ENCODE assay signal across 18 cellular contexts in genomic region chr7:30730097-30730496, GRCh38. TPM values are rescaled to one million over a fixed set of nuclear protein-coding genes. Genes with fewer than 3 reads are reported as not detected.
A peak's percentile ranks its signal among the peaks of the same experiment; 100 is the strongest.
DNase-seq lines count a peak whose midpoint lies in the region; ATAC-seq, FAIRE-seq and TF ChIP-seq lines count a peak whose summit lies in the region.
"Had no signal": no experiment of that assay in that cellular context is flagged by ENCODE, and none has a peak within 500 bp of the region (broad histone marks: within the 10 kb centered on the region; RNA-seq: fewer than 3 reads in every experiment).

No MANE protein-coding gene starts in this region.

- no peak for TF ChIP-seq CTCF in H1 (IDR thresholded peaks at IDR 0.05; ENCODE audit: control extremely low read depth in 1 of 3, insufficient read depth in 1 of 3, low read depth in 1 of 3, low read length in 3 of 3)

- H2BK120ac ChIP-seq in H1 (replicated peaks; ENCODE audit: low read depth, low read length), result no peak overlapping the region

- no peak overlapping the region for H3K14ac ChIP-seq in H1 (ENCODE audit: insufficient read length)

- H3K4me2 ChIP-seq in H1 (ENCODE audit: insufficient read depth in 1 of 2, low read depth in 2 of 2, low read length in 2 of 2), result no peak overlapping the region

- no peaks in the 10 kb centered on the region for H3K36me3 ChIP-seq in H1 (ENCODE audit: control insufficient read depth in 2 of 4, insufficient read depth in 4 of 4, low read length in 3 of 4)

- DNase-seq in T-cell (no peak), H1 (ENCODE audit: low read depth in 1 of 2, low spot score in 2 of 2) (no peak), AG08395 (ENCODE audit: low spot score) (no peak), activated gamma-delta T cell treated with Interleukin-2 at 50 U/mL for 16 hours (no peak)
- no peak for DNase-seq in naive thymus-derived CD8-positive, alpha-beta T cell
- DNase-seq: ACHN; AML-193; Calu3; CD4-positive, alpha-beta memory T cell; DMS79 treated with DMSO at 0.1 percent for 48 hours; GF-D8; GOT3; H9 had no signal

- H3K23ac ChIP-seq in H1 (ENCODE audit: insufficient read length), result no peak overlapping the region

- no peak overlapping the region for H3K9ac ChIP-seq in H1 (replicated peaks in 1 of 4; ENCODE audit: extremely low read depth in 1 of 4, low read depth in 3 of 4, low read length in 3 of 4)

- no peak for TF ChIP-seq EP300 in H1 (IDR thresholded peaks at IDR 0.05; ENCODE audit: borderline replicate concordance in 1 of 2, low read depth in 2 of 2, low read length in 2 of 2)

- ATAC-seq in T-cell (replicated peaks in 1 of 4), result no peak
- no peak for ATAC-seq in naive thymus-derived CD8-positive, alpha-beta T cell
- ATAC-seq in GM21381 (IDR thresholded peaks at IDR 0.05; ENCODE audit: unreplicated experiment), result no peak

- H3K4me1 ChIP-seq in H1 (replicated peaks in 1 of 4; ENCODE audit: control insufficient read depth in 3 of 4, insufficient read depth in 4 of 4, low read length in 3 of 4), result peaks cover 0 to 23% (median 11%) of the 10 kb centered on the region in 4 experiments; a peak in 6 of 7 replicates

- H3K27me3 ChIP-seq in H1 (replicated peaks in 1 of 4; ENCODE audit: control insufficient read depth in 3 of 4, extremely low read depth in 1 of 4, insufficient read depth in 3 of 4, low read length in 3 of 4), result no peaks in the 10 kb centered on the region; a peak in 2 of 7 replicates

- peak overlapping the region; percentile 45; the same call in 1 of the 2 replicates for H4K8ac ChIP-seq in H1 (ENCODE audit: extremely low read depth, insufficient read depth, low read length)

- H4K20me1 ChIP-seq in H1 (replicated peaks in 1 of 2; ENCODE audit: control insufficient read depth in 1 of 2, insufficient read depth in 2 of 2, low read length in 2 of 2), result no peaks in the 10 kb centered on the region

- H2AK5ac ChIP-seq in H1 (ENCODE audit: low read depth, low read length), result no peak overlapping the region

- H3K4me3 Mint-ChIP-seq in T-cell, result no peak overlapping the region
- peak overlapping the region in 1 of 10 donors; percentile 20 for H3K4me3 Mint-ChIP-seq in naive thymus-derived CD8-positive, alpha-beta T cell
- H3K4me3 Mint-ChIP-seq: H9 had no signal

- no peak for FAIRE-seq in H1 (lab: Jason Lieb, UNC)
- FAIRE-seq: A204.1 had no signal

- peaks cover 62 to 88% (median 68%) of the 10 kb centered on the region in 3 donors for H3K4me1 Mint-ChIP-seq in T-cell
- peaks cover 42 to 95% (median 78%) of the 10 kb centered on the region in 4 donors for H3K4me1 Mint-ChIP-seq in naive thymus-derived CD8-positive, alpha-beta T cell

- no peak overlapping the region for H2BK12ac ChIP-seq in H1 (ENCODE audit: low read depth, low read length)

- H3K9me3 ChIP-seq in H1 (ENCODE audit: insufficient read depth in 2 of 2, low read depth in 1 of 2, low read length in 1 of 2), result no peaks in the 10 kb centered on the region

- H2BK15ac ChIP-seq in H1 (ENCODE audit: low read length), result no peak overlapping the region

- H3K79me1 ChIP-seq in H1 (ENCODE audit: low read depth, low read length), result no peaks in the 10 kb centered on the region; the same call in 1 of the 2 replicates

- H3K4ac ChIP-seq in H1 (replicated peaks; ENCODE audit: insufficient read length, low read depth, low read length), result no peak overlapping the region

- H4K91ac ChIP-seq in H1 (replicated peaks; ENCODE audit: insufficient read length, low read length), result no peak overlapping the region

- no peak for TF ChIP-seq RAD21 in H1 (IDR thresholded peaks at IDR 0.05 in 1 of 2, conservative IDR thresholded peaks at IDR 0.05 in 1 of 2; ENCODE audit: low read depth in 2 of 2, low read length in 2 of 2)

- H3K23me2 ChIP-seq in H1 (ENCODE audit: low read depth, low read length), result no peaks in the 10 kb centered on the region

- H2BK5ac ChIP-seq in H1 (ENCODE audit: low read depth, low read length), result no peak overlapping the region

- no peaks in the 10 kb centered on the region for H3K27me3 Mint-ChIP-seq in T-cell
- no peaks in the 10 kb centered on the region for H3K27me3 Mint-ChIP-seq in naive thymus-derived CD8-positive, alpha-beta T cell
- H3K27me3 Mint-ChIP-seq: CD4-positive, alpha-beta memory T cell had no signal

- H2AFZ ChIP-seq in H1 (ENCODE audit: low read length), result no peak overlapping the region

- H3K4me3 ChIP-seq in H1 (ENCODE audit: extremely low read depth in 1 of 4, insufficient read depth in 2 of 4, low read depth in 3 of 4, low read length in 4 of 4), result no peak overlapping the region

- no peaks in the 10 kb centered on the region for H3K9me3 Mint-ChIP-seq in T-cell
- no peaks in the 10 kb centered on the region for H3K9me3 Mint-ChIP-seq in naive thymus-derived CD8-positive, alpha-beta T cell

- H4K5ac ChIP-seq in H1 (ENCODE audit: insufficient read length, low read depth, low read length), result no peak overlapping the region

- no peak overlapping the region for H2BK20ac ChIP-seq in H1 (ENCODE audit: low read length)

- POLR2A ChIA-PET in T-cell (lab: Charles Lee) (no interaction called here), H1 (lab: Charles Lee; ENCODE audit: partially characterized antibody) (interaction anchor here (0.9 to 1.9 kb wide), 2 partner anchors 9 to 10 kb away, joined by 3 to 7 read pairs; no protein-coding TSS in a partner anchor)
- POLR2A ChIA-PET in naive thymus-derived CD8-positive, alpha-beta T cell (lab: Charles Lee), result interaction anchor here (7.7 kb wide), 1 partner anchor 8 kb away, joined by 199 read pairs; no protein-coding TSS in a partner anchor

- no peak overlapping the region for H3K27ac ChIP-seq in H1 (ENCODE audit: low read depth, low read length)
- H3K27ac ChIP-seq: C4-2B had no signal

- H3K79me2 ChIP-seq in H1 (ENCODE audit: control insufficient read depth in 1 of 2, insufficient read depth in 2 of 2, low read length in 2 of 2), result no peaks in the 10 kb centered on the region

- peak overlapping the region; percentile 36 to 96 for H3K27ac Mint-ChIP-seq in T-cell
- peak overlapping the region in 6 of 10 donors; percentile 15 to 88 (median 62) for H3K27ac Mint-ChIP-seq in naive thymus-derived CD8-positive, alpha-beta T cell

- no peak for TF ChIP-seq POLR2A in H1 (IDR thresholded peaks at IDR 0.05; ENCODE audit: control extremely low read depth in 1 of 2, low read depth in 2 of 2, low read length in 2 of 2)

- WGBS in H1 (ENCODE audit: extremely low coverage in 1 of 2, insufficient coverage in 1 of 2, insufficient read length in 1 of 2, insufficient replicate concordance in 2 of 2, low coverage in 1 of 2, low lambda C conversion rate in 2 of 2, missing lambda C conversion rate in 1 of 2), 2 experiments, result 100% methylated on average over 2 of the region's 2 CpGs; no CpG with 5 or more reads in 1 of the 2 experiments

- no peak overlapping the region for H3K18ac ChIP-seq in H1 (ENCODE audit: extremely low read depth, low read length)

- no peak overlapping the region for H3K56ac ChIP-seq in H1 (replicated peaks; ENCODE audit: insufficient read length, low read depth, low read length)

- H3K36me3 Mint-ChIP-seq in T-cell, result no peaks in the 10 kb centered on the region
- H3K36me3 Mint-ChIP-seq in naive thymus-derived CD8-positive, alpha-beta T cell, result no peaks in the 10 kb centered on the region

- CTCF ChIA-PET in T-cell (lab: Charles Lee), result interaction anchor here (1.1 to 1.5 kb wide), 3 partner anchors 9 to 12 kb away, joined by 3 to 5 read pairs (median 4); no protein-coding TSS in a partner anchor
- CTCF ChIA-PET in H1 (lab: Charles Lee; ENCODE audit: partially characterized antibody), result interaction anchor here (0.9 to 2.0 kb wide), 6 partner anchors 10 to 80 kb away, joined by 3 to 18 read pairs (median 4); no protein-coding TSS in a partner anchor

TF ChIP-seq in H1, 55 proteins besides CTCF, POLR2A, EP300 and RAD21 (continues in another document):
- TF ChIP-seq SRF (IDR thresholded peaks at IDR 0.05; ENCODE audit: low read depth, low read length), result no peak

RNA-seq across cellular contexts. Expression of gene INMT, which starts 21.8 kb away (rescaled TPM):
- 1 to 10 TPM in 1 of 5 donors, under 1 TPM in 4; 0.14 to 1.7 (median 0.75) TPM for total RNA-seq in T-cell
- 0.60 and 0.84 TPM in 2 replicates for total RNA-seq in H1 (2021; fragmentation: NEBNext Ultra II Directional; extraction: Animal tissue kit (Norgen Biotek cat#: 25700))
- 0.94 and 1.2 TPM in 2 replicates for polyA plus RNA-seq in H1 (2011; rRNA removed)
- 1.8 TPM for polyA plus RNA-seq in H1 (2011; cell fraction: cytosol; rRNA removed)
- polyA plus RNA-seq in H1 (2011; cell fraction: nucleus; rRNA removed), result 4.0 TPM
- 0.71 to 2.0 TPM (median 1.0 TPM) in 4 replicates for polyA plus RNA-seq in H1 (2012, experiment 1 of 2)
- polyA plus RNA-seq in H1 (2012, experiment 2 of 2), result 0.22 TPM
- polyA plus RNA-seq in H1 (2013, experiment 1 of 2), result 0.39 TPM
- 0.11 TPM for polyA plus RNA-seq in H1 (2013, experiment 2 of 2)
- polyA minus RNA-seq in H1 (2011; rRNA and poly(A)+ RNA removed), result 1.1 and 1.9 TPM in 2 replicates
- polyA minus RNA-seq in H1 (2011; cell fraction: cytosol; rRNA and poly(A)+ RNA removed), result 0.73 TPM
- 2.9 TPM for polyA minus RNA-seq in H1 (2011; cell fraction: nucleus; rRNA and poly(A)+ RNA removed)
- under 1 TPM; 0.52 to 0.77 TPM for total RNA-seq in naive thymus-derived CD8-positive, alpha-beta T cell
- polyA plus RNA-seq in naive thymus-derived CD8-positive, alpha-beta T cell, result not detected
- total RNA-seq: Calu3, HT-29 had no signal

RNA-seq across cellular contexts. Expression of gene MINDY4, which starts 41.1 kb away (rescaled TPM):
- total RNA-seq in T-cell, result 1 to 10 TPM in 4 of 5 donors, under 1 TPM in 1; 0.60 to 1.7 (median 1.2) TPM
- total RNA-seq in H1 (2021; fragmentation: NEBNext Ultra II Directional; extraction: Animal tissue kit (Norgen Biotek cat#: 25700)), result 3.6 and 3.8 TPM in 2 replicates
- polyA plus RNA-seq in H1 (2011; rRNA removed), result 1.3 and 1.6 TPM in 2 replicates
- 1.8 TPM for polyA plus RNA-seq in H1 (2011; cell fraction: cytosol; rRNA removed)
- 3.1 TPM for polyA plus RNA-seq in H1 (2011; cell fraction: nucleus; rRNA removed)
- 2.2 to 3.3 TPM (median 2.6 TPM) in 4 replicates for polyA plus RNA-seq in H1 (2012, experiment 1 of 2)
- polyA plus RNA-seq in H1 (2012, experiment 2 of 2), result 2.2 TPM
- 1.6 TPM for polyA plus RNA-seq in H1 (2013, experiment 1 of 2)
- 1.5 TPM for polyA plus RNA-seq in H1 (2013, experiment 2 of 2)
- polyA minus RNA-seq in H1 (2011; rRNA and poly(A)+ RNA removed), result 2.2 and 2.6 TPM in 2 replicates
- 0.66 TPM for polyA minus RNA-seq in H1 (2011; cell fraction: cytosol; rRNA and poly(A)+ RNA removed)
- polyA minus RNA-seq in H1 (2011; cell fraction: nucleus; rRNA and poly(A)+ RNA removed), result 5.3 TPM
- total RNA-seq in naive thymus-derived CD8-positive, alpha-beta T cell, result 1 to 10 TPM in 1 of 2 experiments, under 1 TPM in 1; 0.94 to 1.5 TPM
- polyA plus RNA-seq in naive thymus-derived CD8-positive, alpha-beta T cell, result under 1 TPM; 0.44 to 0.84 (median 0.81) TPM

RNA-seq across cellular contexts. Expression of gene CRHR2, which starts 47.8 kb away (rescaled TPM):
- total RNA-seq in T-cell, result under 1 TPM in 1 of 5 donors, not detected in 4; 0.09 TPM
- total RNA-seq in H1 (2021; fragmentation: NEBNext Ultra II Directional; extraction: Animal tissue kit (Norgen Biotek cat#: 25700)), result 0.19 and 0.37 TPM in 2 replicates
- 0.99 and 1.3 TPM in 2 replicates for polyA plus RNA-seq in H1 (2011; rRNA removed)
- 0.79 TPM for polyA plus RNA-seq in H1 (2011; cell fraction: cytosol; rRNA removed)
- 2.5 TPM for polyA plus RNA-seq in H1 (2011; cell fraction: nucleus; rRNA removed)
- 0.66 to 0.97 TPM (median 0.72 TPM) in 4 replicates for polyA plus RNA-seq in H1 (2012, experiment 1 of 2)
- polyA plus RNA-seq in H1 (2012, experiment 2 of 2), result 0.47 TPM
- 0.39 TPM for polyA plus RNA-seq in H1 (2013, experiment 1 of 2)
- polyA plus RNA-seq in H1 (2013, experiment 2 of 2), result 0.37 TPM
- 0.35 and 1.8 TPM in 2 replicates for polyA minus RNA-seq in H1 (2011; rRNA and poly(A)+ RNA removed)
- 0.37 TPM for polyA minus RNA-seq in H1 (2011; cell fraction: cytosol; rRNA and poly(A)+ RNA removed)
- 0.40 TPM for polyA minus RNA-seq in H1 (2011; cell fraction: nucleus; rRNA and poly(A)+ RNA removed)
- not detected for total RNA-seq in naive thymus-derived CD8-positive, alpha-beta T cell
- polyA plus RNA-seq in naive thymus-derived CD8-positive, alpha-beta T cell, result under 1 TPM in 1 of 3 donors, not detected in 2; 0.06 TPM
- total RNA-seq: Calu3; CD4-positive, alpha-beta memory T cell; HT-29 had no signal
- polyA plus RNA-seq: BJ; CD4-positive, alpha-beta memory T cell had no signal

Comparison
In these comparisons a context has a peak if more than half of its experiments do, and no peak if none do; other contexts are left out.
1. POLR2A ChIA-PET loops: an anchor here in H1 (0.9 to 1.9 kb wide) and naive thymus-derived CD8-positive, alpha-beta T cell (7.7 kb wide); none called in T-cell.